In genomic region chr16:72467157-72467759, GRCh38 we compare ENCODE assay signal across 8 cellular contexts.
DNase-seq lines count a peak whose midpoint lies in the region; ATAC-seq and TF ChIP-seq lines count a peak whose summit lies in the region.

No MANE protein-coding gene starts in this region.

- no peak overlapping the region for H3K4me3 Mint-ChIP-seq in activated T-helper 2 cell treated with anti-CD3 and anti-CD28 coated beads, Interferon-gamma antibody, Interleukin-2, Interleukin-4, amounts not matched to agents 10 μg/mL and 5 μg/mL and 100 μg/mL, durations not matched to agents 14 hours and 24 hours and 36 hours (ENCODE audit: low read depth)

- no peak for ATAC-seq in HG03442 (IDR thresholded peaks at IDR 0.05; ENCODE audit: unreplicated experiment)
- no peak for ATAC-seq in HG02763 (IDR thresholded peaks at IDR 0.05; ENCODE audit: unreplicated experiment)

- intact Hi-C loops in activated T-helper 2 cell treated with anti-CD3 and anti-CD28 coated beads, Interferon-gamma antibody, Interleukin-2, Interleukin-4, amounts not matched to agents 10 μg/mL and 5 μg/mL and 100 μg/mL, durations not matched to agents 14 hours and 24 hours and 36 hours (cut with micrococcal nuclease): no loop called here

- CTCF ChIA-PET in GM10248 (lab: Yijun Ruan, JAX): interaction anchor here (0.6 to 3.4 kb wide), 13 partner anchors 67 to 377 kb away, joined by 3 to 32 read pairs (median 3); no protein-coding TSS in a partner anchor

- no peaks in the 10 kb centered on the region for H3K79me2 ChIP-seq in KMS-11 (ENCODE audit: insufficient read depth, low read depth)

- H3K36me3 Mint-ChIP-seq in activated T-helper 2 cell treated with anti-CD3 and anti-CD28 coated beads, Interferon-gamma antibody, Interleukin-2, Interleukin-4, amounts not matched to agents 10 μg/mL and 5 μg/mL and 100 μg/mL, durations not matched to agents 14 hours and 24 hours and 36 hours (ENCODE audit: low read depth): no peaks in the 10 kb centered on the region

- H3K9me3 ChIP-seq in skeletal muscle satellite cell (replicated peaks; ENCODE audit: low read length): no peaks in the 10 kb centered on the region

- H4K20me1 ChIP-seq in KMS-11 (ENCODE audit: insufficient read depth): no peaks in the 10 kb centered on the region

- H2AFZ ChIP-seq in KMS-11 (ENCODE audit: low read depth): no peak overlapping the region

- H3K9me3 Mint-ChIP-seq in activated T-helper 2 cell treated with anti-CD3 and anti-CD28 coated beads, Interferon-gamma antibody, Interleukin-2, Interleukin-4, amounts not matched to agents 10 μg/mL and 5 μg/mL and 100 μg/mL, durations not matched to agents 14 hours and 24 hours and 36 hours: no peaks in the 10 kb centered on the region

- H3K4me2 ChIP-seq in KMS-11: no peak overlapping the region
- H3K4me2 ChIP-seq in skeletal muscle satellite cell (ENCODE audit: low read length): no peak overlapping the region

- peak; percentile 71 for TF ChIP-seq CTCF in GM10248 (IDR thresholded peaks at IDR 0.05; ENCODE audit: control extremely low read depth, extremely low read depth, low read depth, missing control alignments)
- peak; percentile 73 for TF ChIP-seq CTCF in KMS-11 (conservative IDR thresholded peaks at IDR 0.05; ENCODE audit: low read depth, low read length)

- H3K4me1 ChIP-seq in KMS-11 (ENCODE audit: low read depth, poor library complexity, severe bottlenecking) (peaks cover 34% of the 10 kb centered on the region), skeletal muscle satellite cell (ENCODE audit: control insufficient read depth, insufficient read depth, low read length) (peaks cover 16% of the 10 kb centered on the region)

- no peak overlapping the region for H3K27ac Mint-ChIP-seq in activated T-helper 2 cell treated with anti-CD3 and anti-CD28 coated beads, Interferon-gamma antibody, Interleukin-2, Interleukin-4, amounts not matched to agents 10 μg/mL and 5 μg/mL and 100 μg/mL, durations not matched to agents 14 hours and 24 hours and 36 hours

- DNase-seq in GM10248 (ENCODE audit: extremely low spot score): peak; percentile 18
- peak; percentile 48 for DNase-seq in RPMI7951 (ENCODE audit: low read depth)
- peak; percentile 76 for DNase-seq in fibroblast of peridontal ligament (ENCODE audit: extremely low read depth)
- DNase-seq in activated T-helper 2 cell treated with anti-CD3 and anti-CD28 coated beads, Interferon-gamma antibody, Interleukin-2, Interleukin-4, amounts not matched to agents 10 μg/mL and 5 μg/mL and 100 μg/mL, durations not matched to agents 14 hours and 24 hours and 36 hours (ENCODE audit: low spot score): no peak

- no peaks in the 10 kb centered on the region for H3K27me3 Mint-ChIP-seq in activated T-helper 2 cell treated with anti-CD3 and anti-CD28 coated beads, Interferon-gamma antibody, Interleukin-2, Interleukin-4, amounts not matched to agents 10 μg/mL and 5 μg/mL and 100 μg/mL, durations not matched to agents 14 hours and 24 hours and 36 hours (ENCODE audit: low read depth)

- POLR2A ChIA-PET in GM10248 (lab: Yijun Ruan, JAX): no interaction called here

- H3K4me3 ChIP-seq in KMS-11 (IDR thresholded peaks at IDR 0.05; ENCODE audit: insufficient read depth, low read depth, low read length) (no peak overlapping the region), skeletal muscle satellite cell (ENCODE audit: low read length) (no peak overlapping the region)

- H3K9ac ChIP-seq in KMS-11: no peak overlapping the region
- peak overlapping the region; percentile 4 for H3K9ac ChIP-seq in skeletal muscle satellite cell (ENCODE audit: low read depth, low read length)

- H3K36me3 ChIP-seq in KMS-11 (ENCODE audit: insufficient read depth) (no peaks in the 10 kb centered on the region), skeletal muscle satellite cell (ENCODE audit: insufficient read depth, low read length) (no peaks in the 10 kb centered on the region)

- H3K4me1 Mint-ChIP-seq in activated T-helper 2 cell treated with anti-CD3 and anti-CD28 coated beads, Interferon-gamma antibody, Interleukin-2, Interleukin-4, amounts not matched to agents 10 μg/mL and 5 μg/mL and 100 μg/mL, durations not matched to agents 14 hours and 24 hours and 36 hours (ENCODE audit: low read depth): peaks cover 2% of the 10 kb centered on the region

- H3K27me3 ChIP-seq in KMS-11 (ENCODE audit: insufficient read depth, low read depth): no peaks in the 10 kb centered on the region
- no peaks in the 10 kb centered on the region for H3K27me3 ChIP-seq in skeletal muscle satellite cell (ENCODE audit: control insufficient read depth, insufficient read depth, low read length)

- no peak overlapping the region for H3K27ac ChIP-seq in KMS-11
